ENCODE assay signal across 21 cellular contexts in the genomic region with DNA sequence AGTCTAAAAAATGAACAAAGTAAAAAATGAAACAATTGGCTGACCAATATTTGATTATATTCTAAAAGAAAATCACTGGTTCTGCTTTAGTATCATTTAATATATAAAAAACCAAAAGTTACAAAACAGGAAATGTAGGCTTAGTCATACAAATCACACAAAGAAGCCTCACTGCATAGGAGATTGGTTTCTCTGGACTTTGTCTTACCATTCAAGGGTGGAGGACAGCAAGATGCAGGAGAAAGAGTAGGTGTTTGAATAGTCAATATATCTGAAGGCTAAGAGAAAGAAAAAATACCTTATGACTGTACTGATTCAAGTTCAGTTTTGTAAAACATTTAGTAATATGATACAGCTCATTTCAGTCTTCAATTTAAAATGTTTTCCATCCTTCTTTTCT. TPM values are rescaled to one million over a fixed set of nuclear protein-coding genes. Genes with fewer than 3 reads are reported as not detected.
DNase-seq lines count a peak whose midpoint lies in the region; ATAC-seq, FAIRE-seq and TF ChIP-seq lines count a peak whose summit lies in the region.
"Had no signal": no experiment of that assay in that cellular context is flagged by ENCODE, and none has a peak within 500 bp of the region (broad histone marks: within the 10 kb centered on the region; RNA-seq: fewer than 3 reads in every experiment).

No MANE protein-coding gene starts in this region.

- H3K27me3 ChIP-seq in bronchial epithelial cell (ENCODE audit: control insufficient read depth, insufficient read depth, low read length): no peaks in the 10 kb centered on the region
- H3K27me3 ChIP-seq: neutrophil, transverse colon had no signal

- no peaks in the 10 kb centered on the region for H3K36me3 Mint-ChIP-seq in activated naive CD4-positive, alpha-beta T cell treated with anti-CD3 and anti-CD28 coated beads, Interleukin-2, amount 50 U/mL, for 24 hours

- DNase-seq in activated naive CD4-positive, alpha-beta T cell treated with Interleukin-2 at 50 U/mL for 16 hours: no peak
- DNase-seq in M059J (ENCODE audit: low read depth) (peak; percentile 1), bronchial epithelial cell (ENCODE audit: low read depth) (peak; percentile 55), renal cortical epithelial cell (ENCODE audit: low read depth) (peak; percentile 10), SKM-1 treated with dmso at 0.1 percent for 144 hours (lab: John Stamatoyannopoulos, UW; ENCODE audit: unreplicated experiment) (no peak)
- DNase-seq: amygdala, DMS 273 treated with DMSO at 0.1 percent for 48 hours, heart right ventricle, mesenchymal stem cell, NCI-H1436 treated with DMSO at 0.1 percent for 48 hours, NCI-H2171, NCI-H524 treated with DMSO at 0.1 percent for 48 hours, transverse colon had no signal

- H3K9me3 Mint-ChIP-seq in activated naive CD4-positive, alpha-beta T cell treated with anti-CD3 and anti-CD28 coated beads, Interleukin-2, amount 50 U/mL, for 24 hours: no peaks in the 10 kb centered on the region
- H3K9me3 Mint-ChIP-seq: dendritic cell treated with granulocyte-macrophage colony-stimulating factor and Interleukin-4, amounts not matched to agents 40 ng/mL and 50 ng/mL, for 4 days; IgD-negative memory B cell; T-helper 1 cell treated with Interleukin-12 subunit alpha and Interleukin-12 subunit beta and Interleukin-4 antibody, amounts not matched to agents 30 μg/mL and 1 μg/mL, for 36 hours had no signal

- H3K4me1 Mint-ChIP-seq in activated naive CD4-positive, alpha-beta T cell treated with anti-CD3 and anti-CD28 coated beads, Interleukin-2, amount 50 U/mL, for 24 hours: peaks cover 7% of the 10 kb centered on the region
- H3K4me1 Mint-ChIP-seq: IgD-negative memory B cell had no signal

- ATAC-seq in GM21576 (IDR thresholded peaks at IDR 0.05; ENCODE audit: unreplicated experiment): no peak
- ATAC-seq: heart right ventricle had no signal

- no peaks in the 10 kb centered on the region for H3K27me3 Mint-ChIP-seq in activated naive CD4-positive, alpha-beta T cell treated with anti-CD3 and anti-CD28 coated beads, Interleukin-2, amount 50 U/mL, for 24 hours
- H3K27me3 Mint-ChIP-seq: dendritic cell treated with granulocyte-macrophage colony-stimulating factor and Interleukin-4, amounts not matched to agents 40 ng/mL and 50 ng/mL, for 4 days; IgD-negative memory B cell; progenitor cell of endocrine pancreas had no signal

- no peak overlapping the region for H3K4me3 ChIP-seq in bronchial epithelial cell (ENCODE audit: low read depth, low read length)
- H3K4me3 ChIP-seq: heart right ventricle, transverse colon had no signal

- H3K4me3 Mint-ChIP-seq in activated naive CD4-positive, alpha-beta T cell treated with anti-CD3 and anti-CD28 coated beads, Interleukin-2, amount 50 U/mL, for 24 hours: no peak overlapping the region
- H3K4me3 Mint-ChIP-seq: dendritic cell treated with granulocyte-macrophage colony-stimulating factor and Interleukin-4, amounts not matched to agents 40 ng/mL and 50 ng/mL, for 4 days; IgD-negative memory B cell; T-helper 1 cell treated with Interleukin-12 subunit alpha and Interleukin-12 subunit beta and Interleukin-4 antibody, amounts not matched to agents 30 μg/mL and 1 μg/mL, for 36 hours had no signal

- FAIRE-seq in bronchial epithelial cell (lab: Jason Lieb, UNC): no peak
- FAIRE-seq: GM19239 had no signal

- no peaks in the 10 kb centered on the region for H3K36me3 ChIP-seq in bronchial epithelial cell (ENCODE audit: control insufficient read depth, insufficient read depth, low read length)
- H3K36me3 ChIP-seq: heart right ventricle, neutrophil, transverse colon had no signal

- H3K27ac Mint-ChIP-seq in activated naive CD4-positive, alpha-beta T cell treated with anti-CD3 and anti-CD28 coated beads, Interleukin-2, amount 50 U/mL, for 24 hours: peak overlapping the region; percentile 66
- H3K27ac Mint-ChIP-seq: dendritic cell treated with granulocyte-macrophage colony-stimulating factor and Interleukin-4, amounts not matched to agents 40 ng/mL and 50 ng/mL, for 4 days; IgD-negative memory B cell; progenitor cell of endocrine pancreas; T-helper 1 cell treated with Interleukin-12 subunit alpha and Interleukin-12 subunit beta and Interleukin-4 antibody, amounts not matched to agents 30 μg/mL and 1 μg/mL, for 36 hours had no signal

- no peak for TF ChIP-seq CTCF in bronchial epithelial cell (IDR thresholded peaks at IDR 0.05; ENCODE audit: insufficient read depth, low read length, severe bottlenecking)

RNA-seq across cellular contexts. Expression of gene TAF9B, which starts 28.6 kb away (rescaled TPM):
- total RNA-seq in M059J (2014; rRNA removed; shearing (Covaris generic)): 72.8 and 107 TPM in 2 replicates
- 3.8 and 4.2 TPM in 2 replicates for total RNA-seq in bronchial epithelial cell
- 13.2 and 15.5 TPM in 2 replicates for total RNA-seq in renal cortical epithelial cell

Comparison
In these comparisons a context has a peak if more than half of its experiments do, and no peak if none do; other contexts are left out.
1. DNase-seq: peak in M059J (single experiment), bronchial epithelial cell (single experiment) and renal cortical epithelial cell (single experiment); none in activated naive CD4-positive, alpha-beta T cell treated with Interleukin-2 at 50 U/mL for 16 hours (single experiment) and SKM-1 treated with dmso at 0.1 percent for 144 hours (single experiment).